17 cellular contexts compared by ENCODE assay signal in genomic region chr10:84348431-84348830, GRCh38. TPM values are rescaled to one million over a fixed set of nuclear protein-coding genes. Genes with fewer than 3 reads are reported as not detected.
DNase-seq lines count a peak whose midpoint lies in the region; ATAC-seq and TF ChIP-seq lines count a peak whose summit lies in the region.
"Had no signal": no experiment of that assay in that cellular context is flagged by ENCODE, and none has a peak within 500 bp of the region (broad histone marks: within the 10 kb centered on the region; RNA-seq: fewer than 3 reads in every experiment).

No MANE protein-coding gene starts in this region.

- peak overlapping the region; percentile 52 for H3K4me2 ChIP-seq in smooth muscle cell

- no peak for TF ChIP-seq CTCF in fibroblast of the aortic adventitia (IDR thresholded peaks at IDR 0.05; ENCODE audit: insufficient read depth, low read length)
- no peak for TF ChIP-seq CTCF in smooth muscle cell (IDR thresholded peaks at IDR 0.05; ENCODE audit: borderline replicate concordance, insufficient read depth, poor library complexity, severe bottlenecking)

- no peak overlapping the region for H3K9ac ChIP-seq in adipocyte (ENCODE audit: low read length)
- no peak overlapping the region for H3K9ac ChIP-seq in smooth muscle cell (ENCODE audit: low read depth)

- H3K27me3 ChIP-seq in adipocyte (replicated peaks; ENCODE audit: control insufficient read depth, insufficient read depth, low read length) (no peaks in the 10 kb centered on the region), smooth muscle cell (ENCODE audit: low read depth) (no peaks in the 10 kb centered on the region)
- H3K27me3 ChIP-seq: ovary, upper lobe of right lung had no signal

- no peak for ATAC-seq in activated T-cell treated with anti-CD3 and anti-CD28 coated beads, Interleukin-2, amount 50 U/mL, for 72 hours (replicated peaks in 1 of 2)
- ATAC-seq in HG02981 (IDR thresholded peaks at IDR 0.05; ENCODE audit: unreplicated experiment), result no peak
- ATAC-seq: activated CD8-positive, alpha-beta memory T cell treated with anti-CD3 and anti-CD28 coated beads, Interleukin-2, amount 10 ng/mL, durations not matched to agents 7 days and 5 days; upper lobe of right lung had no signal

- H3F3A ChIP-seq in smooth muscle cell (ENCODE audit: low read depth), result no peaks in the 10 kb centered on the region

- peak overlapping the region; percentile 6 for H3K27ac Mint-ChIP-seq in activated T-cell treated with anti-CD3 and anti-CD28 coated beads, Interleukin-2, amount 50 U/mL, for 72 hours
- H3K27ac Mint-ChIP-seq: activated CD8-positive, alpha-beta memory T cell treated with anti-CD3 and anti-CD28 coated beads, Interleukin-2, amount 10 ng/mL, durations not matched to agents 7 days and 5 days; endodermal cell; memory B cell had no signal

- H3K36me3 Mint-ChIP-seq in activated T-cell treated with anti-CD3 and anti-CD28 coated beads, Interleukin-2, amount 50 U/mL, for 72 hours (ENCODE audit: insufficient read depth in 2 of 2), result peaks cover 0 to 4% of the 10 kb centered on the region in 2 donors

- no peaks in the 10 kb centered on the region for H3K27me3 Mint-ChIP-seq in activated T-cell treated with anti-CD3 and anti-CD28 coated beads, Interleukin-2, amount 50 U/mL, for 72 hours (ENCODE audit: low read depth)
- H3K27me3 Mint-ChIP-seq: activated CD8-positive, alpha-beta memory T cell treated with anti-CD3 and anti-CD28 coated beads, Interleukin-2, amount 10 ng/mL, durations not matched to agents 7 days and 5 days; memory B cell had no signal

- H3K9me3 Mint-ChIP-seq in activated T-cell treated with anti-CD3 and anti-CD28 coated beads, Interleukin-2, amount 50 U/mL, for 72 hours, result no peaks in the 10 kb centered on the region
- H3K9me3 Mint-ChIP-seq: memory B cell had no signal

- H3K36me3 ChIP-seq in adipocyte (ENCODE audit: control insufficient read depth, insufficient read depth, low read length, severe bottlenecking) (no peaks in the 10 kb centered on the region), smooth muscle cell (ENCODE audit: low read depth) (no peaks in the 10 kb centered on the region)
- H3K36me3 ChIP-seq: HAP-1, ovary, upper lobe of right lung had no signal

- H3K9me3 ChIP-seq in adipocyte (ENCODE audit: control insufficient read depth, low read length) (no peaks in the 10 kb centered on the region), smooth muscle cell (replicated peaks; ENCODE audit: low read depth) (no peaks in the 10 kb centered on the region)
- H3K9me3 ChIP-seq: HAP-1, ovary, upper lobe of right lung had no signal

- peak overlapping the region; percentile 66 for H3K27ac ChIP-seq in smooth muscle cell (ENCODE audit: low read depth)
- H3K27ac ChIP-seq: ovary, upper lobe of right lung, VCaP had no signal

- H3K79me2 ChIP-seq in smooth muscle cell (ENCODE audit: low read depth), result peaks cover 78% of the 10 kb centered on the region

- 89% methylated on average over 5 of the region's 5 CpGs for WGBS in smooth muscle cell (ENCODE audit: low lambda C conversion rate)

- H3K4me3 ChIP-seq in adipocyte (ENCODE audit: low read length) (peak overlapping the region; percentile 61), fibroblast of the aortic adventitia (ENCODE audit: low read depth, low read length) (no peak overlapping the region), smooth muscle cell (no peak overlapping the region)
- H3K4me3 ChIP-seq: HAP-1, ovary, upper lobe of right lung had no signal

- no peak overlapping the region for H2AFZ ChIP-seq in smooth muscle cell (ENCODE audit: low read depth)

- H3K4me1 ChIP-seq in adipocyte (ENCODE audit: control insufficient read depth, insufficient read depth, low read length) (peaks cover 32% of the 10 kb centered on the region), smooth muscle cell (ENCODE audit: low read depth) (no peaks in the 10 kb centered on the region)
- H3K4me1 ChIP-seq: HAP-1 had no signal

- no peak overlapping the region for H3K4me3 Mint-ChIP-seq in activated T-cell treated with anti-CD3 and anti-CD28 coated beads, Interleukin-2, amount 50 U/mL, for 72 hours
- H3K4me3 Mint-ChIP-seq: activated CD8-positive, alpha-beta memory T cell treated with anti-CD3 and anti-CD28 coated beads, Interleukin-2, amount 10 ng/mL, durations not matched to agents 7 days and 5 days; endodermal cell; memory B cell had no signal

- H4K20me1 ChIP-seq in smooth muscle cell (ENCODE audit: low read depth), result peaks cover 91% of the 10 kb centered on the region

- peaks cover 53% of the 10 kb centered on the region for H3K4me1 Mint-ChIP-seq in activated T-cell treated with anti-CD3 and anti-CD28 coated beads, Interleukin-2, amount 50 U/mL, for 72 hours (ENCODE audit: low read depth)

- no peak for DNase-seq in activated T-cell treated with anti-CD3 and anti-CD28 coated beads, Interleukin-2, amount 50 U/mL, for 72 hours
- DNase-seq in activated T-cell treated with anti-CD3 and anti-CD28 coated beads for 4 hours, result no peak
- DNase-seq in adipocyte (ENCODE audit: low read depth), result peak; percentile 64
- DNase-seq in fibroblast of the aortic adventitia (ENCODE audit: low read depth), result peak; percentile 73
- DNase-seq in smooth muscle cell (lab: John Stamatoyannopoulos, UW; ENCODE audit: unreplicated experiment), result no peak
- no peak for DNase-seq in activated naive CD4-positive, alpha-beta T cell treated with Interleukin-2 at 50 U/mL for 16 hours
- DNase-seq in COLO668 (lab: John Stamatoyannopoulos, UW; ENCODE audit: unreplicated experiment), result no peak
- DNase-seq: activated CD8-positive, alpha-beta memory T cell treated with anti-CD3 and anti-CD28 coated beads, Interleukin-2, amount 10 ng/mL, durations not matched to agents 7 days and 5 days; endodermal cell; NCI-H1930; NCI-H82; ovary; upper lobe of right lung had no signal

RNA-seq across cellular contexts. Expression of gene CCSER2, which starts 20.0 kb away (rescaled TPM):
- total RNA-seq in activated T-cell treated with anti-CD3 and anti-CD28 coated beads, Interleukin-2, amount 50 U/mL, for 72 hours, result 10 to 100 TPM; 93.7 to 99.1 TPM
- total RNA-seq in fibroblast of the aortic adventitia (ENCODE audit: low replicate concordance) (40.8 and 49.6 TPM in 2 replicates), smooth muscle cell (42.1 and 53.8 TPM in 2 replicates)
- polyA plus RNA-seq in smooth muscle cell, result 32.8 and 46.9 TPM in 2 replicates

Comparison
In these comparisons a context has a peak if more than half of its experiments do, and no peak if none do; other contexts are left out.
1. DNase-seq: peak in adipocyte (single experiment) and fibroblast of the aortic adventitia (single experiment); none in activated T-cell treated with anti-CD3 and anti-CD28 coated beads, Interleukin-2, amount 50 U/mL, for 72 hours (0 of 2), activated T-cell treated with anti-CD3 and anti-CD28 coated beads for 4 hours (single experiment), smooth muscle cell (single experiment), activated naive CD4-positive, alpha-beta T cell treated with Interleukin-2 at 50 U/mL for 16 hours (single experiment) and COLO668 (single experiment).